1 cellular context compared by ENCODE assay signal in the genomic region with DNA sequence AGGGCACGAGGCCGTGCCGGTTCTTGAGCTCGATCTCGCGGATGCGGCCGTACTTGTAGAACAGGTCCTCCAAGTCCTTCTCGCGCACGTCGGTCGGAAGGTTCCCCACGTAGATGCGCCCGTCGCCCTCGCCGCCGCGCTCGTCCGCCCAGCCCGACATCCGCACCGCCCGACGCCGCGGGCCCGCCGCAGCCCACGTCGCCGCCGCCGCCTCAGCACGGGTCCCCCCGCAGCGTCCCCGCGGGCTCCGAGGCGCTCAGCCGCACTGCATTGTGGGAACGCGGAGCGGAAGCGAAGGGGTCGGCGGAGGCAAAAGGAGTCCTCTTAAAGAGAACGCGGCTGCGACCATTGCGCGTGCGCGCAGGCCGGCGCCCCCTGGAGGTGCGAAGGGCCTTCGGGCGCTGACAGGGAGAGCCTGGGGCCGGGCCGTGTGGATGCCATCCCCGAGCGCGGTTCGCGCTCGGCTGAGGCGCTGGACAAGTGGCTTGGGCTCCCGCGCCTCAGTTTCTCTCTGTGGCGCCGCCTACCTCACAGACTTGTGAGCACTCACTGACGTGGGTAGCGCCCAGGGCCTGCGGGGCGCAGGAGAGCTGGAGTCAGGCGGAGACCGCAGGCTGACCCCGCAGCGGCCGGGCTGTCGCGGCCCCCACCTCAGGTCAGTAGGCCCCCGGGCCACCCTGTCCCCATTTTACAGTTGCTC.
A peak's percentile ranks its signal among the peaks of the same experiment; 100 is the strongest.
TF ChIP-seq lines count a peak whose summit lies in the region.

Gene SRSF9 (minus strand): TSS at position 299 of the 700 bp plus-strand sequence. CDS start 139 bp downstream, at position 160.

TF ChIP-seq in HepG2, 621 proteins besides CTCF, POLR2A, EP300 and RAD21 (continued from another document and continues in another):
- TF ChIP-seq, protein P1, sequence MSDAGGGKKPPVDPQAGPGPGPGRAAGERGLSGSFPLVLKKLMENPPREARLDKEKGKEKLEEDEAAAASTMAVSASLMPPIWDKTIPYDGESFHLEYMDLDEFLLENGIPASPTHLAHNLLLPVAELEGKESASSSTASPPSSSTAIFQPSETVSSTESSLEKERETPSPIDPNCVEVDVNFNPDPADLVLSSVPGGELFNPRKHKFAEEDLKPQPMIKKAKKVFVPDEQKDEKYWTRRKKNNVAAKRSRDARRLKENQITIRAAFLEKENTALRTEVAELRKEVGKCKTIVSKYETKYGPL (CRISPR knock-in tag; IDR thresholded peaks at IDR 0.05): peak; percentile 68; the same call in 1 of the 2 replicates
- TF ChIP-seq TOPORS (CRISPR knock-in tag; IDR thresholded peaks at IDR 0.05) (peak; percentile 77; the same call in 1 of the 2 replicates), CENPT (CRISPR knock-in tag; IDR thresholded peaks at IDR 0.05; ENCODE audit: low read depth) (no peak), ZFYVE20 (CRISPR knock-in tag; IDR thresholded peaks at IDR 0.05; ENCODE audit: borderline replicate concordance, low read depth) (0 out of 2 replicates have a peak, but pooled peaks have one; percentile 82), ZNF264 (CRISPR knock-in tag; IDR thresholded peaks at IDR 0.05) (no peak), ZBTB46 (CRISPR knock-in tag; IDR thresholded peaks at IDR 0.05; ENCODE audit: borderline replicate concordance) (no peak), ZNF432 (CRISPR knock-in tag; IDR thresholded peaks at IDR 0.05; ENCODE audit: borderline replicate concordance) (no peak), ZNF781 (CRISPR knock-in tag; IDR thresholded peaks at IDR 0.05; ENCODE audit: borderline replicate concordance, not compliant biosample characterization) (peak; percentile 65), FIP1L1 (IDR thresholded peaks at IDR 0.05; ENCODE audit: borderline replicate concordance, insufficient read depth, low read depth, low read length) (no peak), IRF1 (CRISPR knock-in tag; IDR thresholded peaks at IDR 0.05; ENCODE audit: low read depth) (no peak), DNMT3B (CRISPR knock-in tag; conservative IDR thresholded peaks at IDR 0.05) (peak; percentile 67; the same call in 1 of the 2 replicates), LCORL (IDR thresholded peaks at IDR 0.05) (no peak), LCORL (CRISPR knock-in tag; IDR thresholded peaks at IDR 0.05) (peak; percentile 80), AKAP8 (CRISPR knock-in tag; IDR thresholded peaks at IDR 0.05) (no peak), ZBTB1 (CRISPR knock-in tag; IDR thresholded peaks at IDR 0.05; ENCODE audit: borderline replicate concordance) (no peak), CBFB (CRISPR knock-in tag; IDR thresholded peaks at IDR 0.05) (no peak), ETV6 (CRISPR knock-in tag; conservative IDR thresholded peaks at IDR 0.05) (no peak), ZBTB7B (CRISPR knock-in tag; IDR thresholded peaks at IDR 0.05) (peak; percentile 51; the same call in 1 of the 2 replicates), SYNCRIP (IDR thresholded peaks at IDR 0.05; ENCODE audit: insufficient read depth, low read depth, low read length) (no peak), ZKSCAN5 (CRISPR knock-in tag; IDR thresholded peaks at IDR 0.05) (no peak), ZSCAN21 (CRISPR knock-in tag; IDR thresholded peaks at IDR 0.05; ENCODE audit: borderline replicate concordance) (no peak; the same call in 1 of the 2 replicates), ELF3 (CRISPR knock-in tag; IDR thresholded peaks at IDR 0.05) (peak; percentile 62), ATM (IDR thresholded peaks at IDR 0.05; ENCODE audit: borderline replicate concordance) (no peak), KAT8 (CRISPR knock-in tag; IDR thresholded peaks at IDR 0.05) (peak; percentile 84), JDP2 (CRISPR knock-in tag; IDR thresholded peaks at IDR 0.05; ENCODE audit: borderline replicate concordance) (no peak), RFXANK (CRISPR knock-in tag; IDR thresholded peaks at IDR 0.05) (no peak), ZNF678 (CRISPR knock-in tag; IDR thresholded peaks at IDR 0.05) (no peak), MTF2 (CRISPR knock-in tag; IDR thresholded peaks at IDR 0.05; ENCODE audit: borderline replicate concordance) (no peak), ZNF564 (CRISPR knock-in tag; IDR thresholded peaks at IDR 0.05) (no peak), ZNF788 (CRISPR knock-in tag; IDR thresholded peaks at IDR 0.05; ENCODE audit: borderline replicate concordance) (peak; percentile 72; the same call in 1 of the 2 replicates), WIZ (CRISPR knock-in tag; IDR thresholded peaks at IDR 0.05) (no peak), PPARG (CRISPR knock-in tag; conservative IDR thresholded peaks at IDR 0.05) (peak; percentile 32; the same call in 1 of the 2 replicates), DMAP1 (CRISPR knock-in tag; IDR thresholded peaks at IDR 0.05) (peak; percentile 63), THAP9 (CRISPR knock-in tag; IDR thresholded peaks at IDR 0.05; ENCODE audit: borderline replicate concordance) (peak; percentile 73; the same call in 1 of the 2 replicates), SMAD3 (CRISPR knock-in tag; IDR thresholded peaks at IDR 0.05) (0 out of 2 replicates have a peak, but pooled peaks have one; percentile 33), NFKBIZ (CRISPR knock-in tag; IDR thresholded peaks at IDR 0.05) (no peak; the same call in 1 of the 2 replicates), SMYD3 (CRISPR knock-in tag; IDR thresholded peaks at IDR 0.05) (0 out of 2 replicates have a peak, but pooled peaks have one; percentile 77), SMARCC2 (IDR thresholded peaks at IDR 0.05) (no peak), ZFY (CRISPR knock-in tag; IDR thresholded peaks at IDR 0.05) (peak; percentile 84), FOSL2 (CRISPR knock-in tag; IDR thresholded peaks at IDR 0.05) (no peak), ZNF281 (CRISPR knock-in tag; IDR thresholded peaks at IDR 0.05; ENCODE audit: borderline replicate concordance) (no peak), ZNF761 (CRISPR knock-in tag; conservative IDR thresholded peaks at IDR 0.05) (no peak), ZIK1 (CRISPR knock-in tag; IDR thresholded peaks at IDR 0.05; ENCODE audit: borderline replicate concordance, low read depth) (no peak), ZNF143 (CRISPR knock-in tag; IDR thresholded peaks at IDR 0.05) (peak; percentile 89), HOXA9 (CRISPR knock-in tag; IDR thresholded peaks at IDR 0.05; ENCODE audit: borderline replicate concordance) (no peak)
- TF ChIP-seq, protein P2, sequence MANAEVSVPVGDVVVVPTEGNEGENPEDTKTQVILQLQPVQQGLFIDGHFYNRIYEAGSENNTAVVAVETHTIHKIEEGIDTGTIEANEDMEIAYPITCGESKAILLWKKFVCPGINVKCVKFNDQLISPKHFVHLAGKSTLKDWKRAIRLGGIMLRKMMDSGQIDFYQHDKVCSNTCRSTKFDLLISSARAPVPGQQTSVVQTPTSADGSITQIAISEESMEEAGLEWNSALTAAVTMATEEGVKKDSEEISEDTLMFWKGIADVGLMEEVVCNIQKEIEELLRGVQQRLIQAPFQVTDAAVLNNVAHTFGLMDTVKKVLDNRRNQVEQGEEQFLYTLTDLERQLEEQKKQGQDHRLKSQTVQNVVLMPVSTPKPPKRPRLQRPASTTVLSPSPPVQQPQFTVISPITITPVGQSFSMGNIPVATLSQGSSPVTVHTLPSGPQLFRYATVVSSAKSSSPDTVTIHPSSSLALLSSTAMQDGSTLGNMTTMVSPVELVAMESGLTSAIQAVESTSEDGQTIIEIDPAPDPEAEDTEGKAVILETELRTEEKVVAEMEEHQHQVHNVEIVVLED (CRISPR knock-in tag; IDR thresholded peaks at IDR 0.05; ENCODE audit: borderline replicate concordance): peak; percentile 70; the same call in 1 of the 2 replicates
- TF ChIP-seq, protein P3, sequence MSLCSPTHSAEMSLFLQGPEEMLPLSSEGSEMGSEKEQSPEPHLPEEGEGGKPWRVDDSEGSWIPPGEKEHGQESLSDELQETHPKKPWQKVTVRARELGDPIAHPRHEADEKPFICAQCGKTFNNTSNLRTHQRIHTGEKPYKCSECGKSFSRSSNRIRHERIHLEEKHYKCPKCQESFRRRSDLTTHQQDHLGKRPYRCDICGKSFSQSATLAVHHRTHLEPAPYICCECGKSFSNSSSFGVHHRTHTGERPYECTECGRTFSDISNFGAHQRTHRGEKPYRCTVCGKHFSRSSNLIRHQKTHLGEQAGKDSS (CRISPR knock-in tag; IDR thresholded peaks at IDR 0.05; ENCODE audit: borderline replicate concordance, low read depth): no peak
- TF ChIP-seq, protein P4, sequence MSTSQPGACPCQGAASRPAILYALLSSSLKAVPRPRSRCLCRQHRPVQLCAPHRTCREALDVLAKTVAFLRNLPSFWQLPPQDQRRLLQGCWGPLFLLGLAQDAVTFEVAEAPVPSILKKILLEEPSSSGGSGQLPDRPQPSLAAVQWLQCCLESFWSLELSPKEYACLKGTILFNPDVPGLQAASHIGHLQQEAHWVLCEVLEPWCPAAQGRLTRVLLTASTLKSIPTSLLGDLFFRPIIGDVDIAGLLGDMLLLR (CRISPR knock-in tag; IDR thresholded peaks at IDR 0.05): 0 out of 2 replicates have a peak, but pooled peaks have one; percentile 70
- TF ChIP-seq, protein P5, sequence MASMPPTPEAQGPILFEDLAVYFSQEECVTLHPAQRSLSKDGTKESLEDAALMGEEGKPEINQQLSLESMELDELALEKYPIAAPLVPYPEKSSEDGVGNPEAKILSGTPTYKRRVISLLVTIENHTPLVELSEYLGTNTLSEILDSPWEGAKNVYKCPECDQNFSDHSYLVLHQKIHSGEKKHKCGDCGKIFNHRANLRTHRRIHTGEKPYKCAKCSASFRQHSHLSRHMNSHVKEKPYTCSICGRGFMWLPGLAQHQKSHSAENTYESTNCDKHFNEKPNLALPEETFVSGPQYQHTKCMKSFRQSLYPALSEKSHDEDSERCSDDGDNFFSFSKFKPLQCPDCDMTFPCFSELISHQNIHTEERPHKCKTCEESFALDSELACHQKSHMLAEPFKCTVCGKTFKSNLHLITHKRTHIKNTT (CRISPR knock-in tag; IDR thresholded peaks at IDR 0.05): no peak
- TF ChIP-seq, protein P6, sequence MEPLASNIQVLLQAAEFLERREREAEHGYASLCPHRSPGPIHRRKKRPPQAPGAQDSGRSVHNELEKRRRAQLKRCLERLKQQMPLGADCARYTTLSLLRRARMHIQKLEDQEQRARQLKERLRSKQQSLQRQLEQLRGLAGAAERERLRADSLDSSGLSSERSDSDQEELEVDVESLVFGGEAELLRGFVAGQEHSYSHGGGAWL (CRISPR knock-in tag; IDR thresholded peaks at IDR 0.05): 0 out of 2 replicates have a peak, but pooled peaks have one; percentile 46
